1 cellular context compared by ENCODE assay signal in the genomic region with DNA sequence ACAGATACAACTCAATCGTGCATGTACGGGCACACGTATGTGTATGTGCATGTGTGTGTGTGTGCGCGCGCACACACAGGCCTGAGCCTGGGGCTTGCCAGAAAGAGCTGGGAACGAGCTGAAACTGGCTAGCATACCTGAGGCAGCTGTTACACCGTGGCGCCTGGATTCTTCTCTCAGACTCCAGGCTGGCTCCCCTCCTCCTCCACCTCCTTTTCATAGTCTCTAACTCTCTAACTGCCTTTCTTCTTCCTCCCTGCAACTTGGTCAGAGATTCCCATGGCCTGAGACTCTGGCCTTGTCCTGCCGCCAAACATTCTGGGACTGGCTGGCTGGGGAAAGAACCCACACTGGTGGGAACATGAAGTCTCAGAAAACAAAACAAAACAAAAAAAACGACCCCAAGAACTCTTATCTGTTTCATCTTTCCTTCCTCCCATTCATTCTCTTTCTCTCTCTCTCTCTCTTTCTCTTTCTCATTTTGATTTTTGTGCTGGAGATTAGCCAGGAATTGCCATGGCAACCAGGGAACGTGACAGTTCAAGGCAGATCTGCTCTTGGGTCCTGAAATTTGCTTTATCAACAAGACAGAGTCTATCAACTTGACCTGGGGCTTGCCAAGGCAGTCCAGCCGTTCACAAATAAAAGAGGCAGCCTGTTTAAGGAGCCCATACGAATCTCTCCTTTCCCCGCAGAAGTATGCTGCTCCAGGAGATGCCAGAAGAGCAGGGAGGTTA.
TF ChIP-seq lines count a peak whose summit lies in the region.

No MANE protein-coding gene starts in this region.

TF ChIP-seq in GM23338, 12 proteins besides CTCF, POLR2A, EP300 and RAD21 (continued from another document):
- TF ChIP-seq ZNF462 (CRISPR knock-in tag; IDR thresholded peaks at IDR 0.05) (no peak), REST (IDR thresholded peaks at IDR 0.05; ENCODE audit: unreplicated experiment) (no peak), ZNF331 (CRISPR knock-in tag; IDR thresholded peaks at IDR 0.05; ENCODE audit: low read depth) (no peak), CREB1 (CRISPR knock-in tag; IDR thresholded peaks at IDR 0.05; ENCODE audit: low read depth) (no peak)
